ENCODE assay signal across 8 cellular contexts in genomic region chr11:110428956-110429613, GRCh38. TPM values are rescaled to one million over a fixed set of nuclear protein-coding genes. Genes with fewer than 3 reads are reported as not detected.
A peak's percentile ranks its signal among the peaks of the same experiment; 100 is the strongest.
DNase-seq lines count a peak whose midpoint lies in the region; ATAC-seq, FAIRE-seq and TF ChIP-seq lines count a peak whose summit lies in the region.

No MANE protein-coding gene starts in this region.

- H3K4me3 ChIP-seq in DND-41 (ENCODE audit: low read depth in 1 of 2, low read length in 2 of 2), result peak overlapping the region; percentile 49 to 72; a peak in 3 of 4 replicates
- peak overlapping the region; percentile 77 for H3K4me3 ChIP-seq in OCI-LY1 (ENCODE audit: low read depth, low read length, poor library complexity, severe bottlenecking)
- H3K4me3 ChIP-seq in pancreas, result peak overlapping the region in 3 of 4 donors; percentile 77 to 90 (median 84)

- H3K9me3 ChIP-seq in DND-41 (ENCODE audit: insufficient read depth, low read length, severe bottlenecking), result no peaks in the 10 kb centered on the region
- H3K9me3 ChIP-seq in OCI-LY1 (ENCODE audit: low read length), result no peaks in the 10 kb centered on the region
- H3K9me3 ChIP-seq in pancreas, result no peaks in the 10 kb centered on the region

- peaks cover 10% of the 10 kb centered on the region for H3K36me3 Mint-ChIP-seq in effector memory CD8-positive, alpha-beta T cell (ENCODE audit: insufficient read depth)

- no peaks in the 10 kb centered on the region for H3K9me3 Mint-ChIP-seq in effector memory CD8-positive, alpha-beta T cell

- FAIRE-seq in pancreas (lab: Jason Lieb, UNC), result no peak

- H3K4me1 ChIP-seq in DND-41 (ENCODE audit: insufficient read depth, low read length) (peaks cover 35% of the 10 kb centered on the region), OCI-LY1 (ENCODE audit: insufficient read depth, low read length, severe bottlenecking) (peaks cover 39% of the 10 kb centered on the region), pancreas (peaks cover 12 to 30% (median 30%) of the 10 kb centered on the region in 3 donors)

- DNase-seq in DND-41, result no peak
- no peak for DNase-seq in effector memory CD8-positive, alpha-beta T cell
- DNase-seq in pancreas, result no peak
- no peak for DNase-seq in SHP77 treated with DMSO at 0.1 percent for 48 hours (lab: John Stamatoyannopoulos, UW)
- DNase-seq in HCEC 1CT, result no peak

- H3K27me3 ChIP-seq in DND-41 (ENCODE audit: insufficient read depth, low read length, poor library complexity) (no peaks in the 10 kb centered on the region), OCI-LY1 (ENCODE audit: insufficient read depth, low read length) (no peaks in the 10 kb centered on the region), pancreas (no peaks in the 10 kb centered on the region)

- WGBS in pancreas, 2 donors, result 59 to 72% methylated on average over 8 of the region's 8 CpGs

- H4K20me1 ChIP-seq in DND-41 (ENCODE audit: insufficient read depth, low read length) (peaks cover 10% of the 10 kb centered on the region; the same call in 1 of the 2 replicates), OCI-LY1 (ENCODE audit: insufficient read depth, low read length) (no peaks in the 10 kb centered on the region)

- peak overlapping the region; percentile 76 for H3K27ac ChIP-seq in DND-41 (ENCODE audit: low read length)
- H3K27ac ChIP-seq in OCI-LY1 (ENCODE audit: low read depth, low read length, poor library complexity, severe bottlenecking), result peak overlapping the region; percentile 29
- H3K27ac ChIP-seq in pancreas, result peak overlapping the region in 3 of 4 donors; percentile 87 to 97 (median 93)

- no peaks in the 10 kb centered on the region for H3K9me2 ChIP-seq in OCI-LY1 (ENCODE audit: low read depth, low read length)

- H2AFZ ChIP-seq in DND-41 (ENCODE audit: low read depth, low read length) (peak overlapping the region; percentile 96), OCI-LY1 (ENCODE audit: low read length) (peak overlapping the region; percentile 51)

- H3K27me3 Mint-ChIP-seq in effector memory CD8-positive, alpha-beta T cell, result no peaks in the 10 kb centered on the region

- peaks cover 9% of the 10 kb centered on the region; the same call in 1 of the 2 replicates for H3F3A ChIP-seq in OCI-LY1 (ENCODE audit: insufficient read depth, low read length)

- TF ChIP-seq CTCF in DND-41 (IDR thresholded peaks at IDR 0.05; ENCODE audit: borderline replicate concordance, extremely low read depth, low read length, poor library complexity, severe bottlenecking) (no peak), OCI-LY1 (IDR thresholded peaks at IDR 0.05; ENCODE audit: low read length) (no peak), pancreas (IDR thresholded peaks at IDR 0.05) (no peak)

- H3K9ac ChIP-seq in DND-41 (ENCODE audit: low read depth, low read length) (peak overlapping the region; percentile 88), OCI-LY1 (ENCODE audit: low read length) (peak overlapping the region; percentile 89)

- peak overlapping the region; percentile 82 to 85 for H3K4me3 Mint-ChIP-seq in effector memory CD8-positive, alpha-beta T cell

- peaks cover 38% of the 10 kb centered on the region for H3K79me2 ChIP-seq in DND-41 (ENCODE audit: insufficient read depth, low read length)
- H3K79me2 ChIP-seq in OCI-LY1 (ENCODE audit: insufficient read depth, low read length), result peaks cover 38% of the 10 kb centered on the region

- H3K4me2 ChIP-seq in DND-41 (ENCODE audit: insufficient read depth, low read length) (peak overlapping the region; percentile 78), OCI-LY1 (ENCODE audit: low read length) (peak overlapping the region; percentile 72)

- ATAC-seq in DND-41 (ENCODE audit: insufficient read depth, low read depth), result no peak
- no peak for ATAC-seq in effector memory CD8-positive, alpha-beta T cell (replicated peaks)
- no peak for ATAC-seq in pancreas
- no peak for ATAC-seq in GM21619 (IDR thresholded peaks at IDR 0.05; ENCODE audit: unreplicated experiment)
- no peak for ATAC-seq in HG02840 (IDR thresholded peaks at IDR 0.05; ENCODE audit: low FRiP score, unreplicated experiment)

- intact Hi-C loops in pancreas (cut with DNase I), result no loop called here

- peak overlapping the region; percentile 85 to 99 for H3K27ac Mint-ChIP-seq in effector memory CD8-positive, alpha-beta T cell

- H3K4me1 Mint-ChIP-seq in effector memory CD8-positive, alpha-beta T cell (ENCODE audit: low read depth in 2 of 2), result peaks cover 33 to 38% of the 10 kb centered on the region in 2 donors

- H3K36me3 ChIP-seq in DND-41 (ENCODE audit: insufficient read depth, low read length), result no peaks in the 10 kb centered on the region; the same call in 1 of the 2 replicates
- no peaks in the 10 kb centered on the region for H3K36me3 ChIP-seq in OCI-LY1 (ENCODE audit: insufficient read depth, low read length)
- no peaks in the 10 kb centered on the region for H3K36me3 ChIP-seq in pancreas

RNA-seq across cellular contexts. Expression of gene FDX1, which starts 0.7 kb away (rescaled TPM):
- total RNA-seq in pancreas, result 10 to 100 TPM in 1 of 6 donors, 1 to 10 TPM in 5; 6.7 to 11.3 (median 8.3) TPM
- polyA plus RNA-seq in pancreas, result 1 to 10 TPM; 7.1 to 8.6 TPM

Comparison
In these comparisons a context has a peak if more than half of its experiments do, and no peak if none do; other contexts are left out.
1. H3K27ac ChIP-seq: peak in every context shown above with its lines; median percentile 93 in pancreas; 76 in DND-41; 29 in OCI-LY1.